Comparison of ENCODE assay signal across 8 cellular contexts in genomic region chr17:16438173-16438556, GRCh38. TPM values are rescaled to one million over a fixed set of nuclear protein-coding genes. Genes with fewer than 3 reads are reported as not detected.
DNase-seq lines count a peak whose midpoint lies in the region; ATAC-seq and TF ChIP-seq lines count a peak whose summit lies in the region.

No MANE protein-coding gene starts in this region.

- H3K4me3 Mint-ChIP-seq in activated T-helper 1 cell treated with anti-CD3 and anti-CD28 coated beads, Interleukin-12 subunit alpha, Interleukin-12 subunit beta, Interleukin-2, Interleukin-4 antibody, amounts not matched to agents 30 ng/mL and 10 ng/mL and 1 ng/mL, durations not matched to agents 14 hours and 24 hours and 36 hours, result peak overlapping the region; percentile 99

- peaks cover 60% of the 10 kb centered on the region for H3K4me1 Mint-ChIP-seq in activated T-helper 1 cell treated with anti-CD3 and anti-CD28 coated beads, Interleukin-12 subunit alpha, Interleukin-12 subunit beta, Interleukin-2, Interleukin-4 antibody, amounts not matched to agents 30 ng/mL and 10 ng/mL and 1 ng/mL, durations not matched to agents 14 hours and 24 hours and 36 hours (ENCODE audit: low read depth)

- H3K9me3 ChIP-seq in cardiac muscle cell (ENCODE audit: low read depth) (no peaks in the 10 kb centered on the region), tibial nerve (no peaks in the 10 kb centered on the region)

- 10 to 12% methylated on average over 8 of the region's 8 CpGs for WGBS in tibial nerve, 2 donors

- no peaks in the 10 kb centered on the region for H3K9me3 Mint-ChIP-seq in activated T-helper 1 cell treated with anti-CD3 and anti-CD28 coated beads, Interleukin-12 subunit alpha, Interleukin-12 subunit beta, Interleukin-2, Interleukin-4 antibody, amounts not matched to agents 30 ng/mL and 10 ng/mL and 1 ng/mL, durations not matched to agents 14 hours and 24 hours and 36 hours

- peak overlapping the region; percentile 92 for H3K27ac ChIP-seq in cardiac muscle cell
- peak overlapping the region; percentile 41 to 90 (median 82) for H3K27ac ChIP-seq in tibial nerve

- H3K4me1 ChIP-seq in cardiac muscle cell (ENCODE audit: low read depth) (peaks cover 17% of the 10 kb centered on the region), tibial nerve (peaks cover 0 to 44% (median 18%) of the 10 kb centered on the region in 4 donors)

- DNase-seq in cardiac muscle cell (ENCODE audit: low read depth in 1 of 2, low spot score in 1 of 2) (no peak), left ventricle myocardium superior (no peak), kidney epithelial cell (ENCODE audit: low read depth) (no peak), tibial nerve (ENCODE audit: low spot score in 2 of 2) (no peak), DMS53 treated with DMSO at 0.1 percent for 48 hours (lab: John Stamatoyannopoulos, UW; ENCODE audit: unreplicated experiment) (no peak)
- DNase-seq in activated T-helper 1 cell treated with anti-CD3 and anti-CD28 coated beads, Interleukin-12 subunit alpha, Interleukin-12 subunit beta, Interleukin-2, Interleukin-4 antibody, amounts not matched to agents 30 ng/mL and 10 ng/mL and 1 ng/mL, durations not matched to agents 14 hours and 24 hours and 36 hours (ENCODE audit: low spot score), result no peak
- DNase-seq in stimulated activated CD4-positive, alpha-beta T cell treated with anti-CD3 and anti-CD28 coated beads, Interleukin-2, amount 100 ng/mL, for 24 hours, result no peak

- H3K4me3 ChIP-seq in cardiac muscle cell (peak overlapping the region; percentile 30), kidney epithelial cell (ENCODE audit: low read depth, low read length) (peak overlapping the region; percentile 34), tibial nerve (peak overlapping the region; percentile 1 to 82 (median 40))

- peak overlapping the region; percentile 98 for H3K27ac Mint-ChIP-seq in activated T-helper 1 cell treated with anti-CD3 and anti-CD28 coated beads, Interleukin-12 subunit alpha, Interleukin-12 subunit beta, Interleukin-2, Interleukin-4 antibody, amounts not matched to agents 30 ng/mL and 10 ng/mL and 1 ng/mL, durations not matched to agents 14 hours and 24 hours and 36 hours

- intact Hi-C loops in left ventricle myocardium superior (cut with micrococcal nuclease), result no loop called here
- intact Hi-C loops in activated T-helper 1 cell treated with anti-CD3 and anti-CD28 coated beads, Interleukin-12 subunit alpha, Interleukin-12 subunit beta, Interleukin-2, Interleukin-4 antibody, amounts not matched to agents 30 ng/mL and 10 ng/mL and 1 ng/mL, durations not matched to agents 14 hours and 24 hours and 36 hours (cut with micrococcal nuclease), result loop anchor here (1.0 to 10.0 kb wide), 10 partner anchors 22 to 409 kb away; partner anchors contain the start of genes CENPV, NCOR1, PIGL and UBB

- peak in 1 of 2 donors; percentile 35 for TF ChIP-seq POLR2A in tibial nerve (IDR thresholded peaks at IDR 0.05)

- no peak for TF ChIP-seq EP300 in tibial nerve (IDR thresholded peaks at IDR 0.05)

- no peaks in the 10 kb centered on the region for H3K27me3 ChIP-seq in cardiac muscle cell
- no peaks in the 10 kb centered on the region for H3K27me3 ChIP-seq in kidney epithelial cell (ENCODE audit: control insufficient read depth, insufficient read depth, low read length)
- H3K27me3 ChIP-seq in tibial nerve, result no peaks in the 10 kb centered on the region

- no peak for TF ChIP-seq CTCF in cardiac muscle cell (IDR thresholded peaks at IDR 0.05; ENCODE audit: low read depth, low read length)
- no peak for TF ChIP-seq CTCF in kidney epithelial cell (IDR thresholded peaks at IDR 0.05; ENCODE audit: insufficient read depth, low read length, poor library complexity, severe bottlenecking)
- no peak for TF ChIP-seq CTCF in tibial nerve (IDR thresholded peaks at IDR 0.05)

- H3K36me3 Mint-ChIP-seq in activated T-helper 1 cell treated with anti-CD3 and anti-CD28 coated beads, Interleukin-12 subunit alpha, Interleukin-12 subunit beta, Interleukin-2, Interleukin-4 antibody, amounts not matched to agents 30 ng/mL and 10 ng/mL and 1 ng/mL, durations not matched to agents 14 hours and 24 hours and 36 hours (ENCODE audit: low read depth), result peaks cover 44% of the 10 kb centered on the region

- H3K36me3 ChIP-seq in cardiac muscle cell, result peaks cover 25% of the 10 kb centered on the region
- peaks cover 9% of the 10 kb centered on the region for H3K36me3 ChIP-seq in kidney epithelial cell (ENCODE audit: control insufficient read depth, insufficient read depth, low read length)
- peaks cover 0 to 24% (median 4%) of the 10 kb centered on the region in 3 donors for H3K36me3 ChIP-seq in tibial nerve

- no peaks in the 10 kb centered on the region for H3K27me3 Mint-ChIP-seq in activated T-helper 1 cell treated with anti-CD3 and anti-CD28 coated beads, Interleukin-12 subunit alpha, Interleukin-12 subunit beta, Interleukin-2, Interleukin-4 antibody, amounts not matched to agents 30 ng/mL and 10 ng/mL and 1 ng/mL, durations not matched to agents 14 hours and 24 hours and 36 hours (ENCODE audit: insufficient read depth)

- no peak for ATAC-seq in left ventricle myocardium superior
- ATAC-seq in HG02588 (IDR thresholded peaks at IDR 0.05; ENCODE audit: unreplicated experiment), result no peak

RNA-seq across cellular contexts. Expression of gene TRPV2, which starts 22.8 kb away (rescaled TPM):
- total RNA-seq in cardiac muscle cell (0.09 and 0.28 TPM in 2 replicates), left ventricle myocardium superior (8.1 TPM), kidney epithelial cell (2.6 and 3.8 TPM in 2 replicates), tibial nerve (10 to 100 TPM; 10.5 to 19.9 (median 16.9) TPM)
- 0.72 and 0.93 TPM in 2 replicates for polyA plus RNA-seq in cardiac muscle cell
- total RNA-seq in activated T-helper 1 cell treated with anti-CD3 and anti-CD28 coated beads, Interleukin-12 subunit alpha, Interleukin-12 subunit beta, Interleukin-2, Interleukin-4 antibody, amounts not matched to agents 30 ng/mL and 10 ng/mL and 1 ng/mL, durations not matched to agents 14 hours and 24 hours and 36 hours, result 38.2 and 42.2 TPM in 2 replicates

RNA-seq across cellular contexts. Expression of gene LRRC75A, which starts 53.8 kb away (rescaled TPM):
- total RNA-seq in cardiac muscle cell, result 23.1 and 31.3 TPM in 2 replicates
- polyA plus RNA-seq in cardiac muscle cell, result 9.0 and 9.1 TPM in 2 replicates
- 0.47 TPM for total RNA-seq in left ventricle myocardium superior
- total RNA-seq in activated T-helper 1 cell treated with anti-CD3 and anti-CD28 coated beads, Interleukin-12 subunit alpha, Interleukin-12 subunit beta, Interleukin-2, Interleukin-4 antibody, amounts not matched to agents 30 ng/mL and 10 ng/mL and 1 ng/mL, durations not matched to agents 14 hours and 24 hours and 36 hours, result 1.6 TPM in 2 replicates
- total RNA-seq in kidney epithelial cell, result 2.1 and 4.5 TPM in 2 replicates
- 10 to 100 TPM in 1 of 4 donors, 1 to 10 TPM in 3; 2.9 to 10.3 (median 5.4) TPM for total RNA-seq in tibial nerve

RNA-seq across cellular contexts. Expression of gene UBB, which starts 57.3 kb away (rescaled TPM):
- total RNA-seq in cardiac muscle cell, result 1,467 and 1,491 TPM in 2 replicates
- 1,854 and 2,609 TPM in 2 replicates for polyA plus RNA-seq in cardiac muscle cell
- total RNA-seq in left ventricle myocardium superior, result 1,672 TPM
- 1,933 and 1,974 TPM in 2 replicates for total RNA-seq in activated T-helper 1 cell treated with anti-CD3 and anti-CD28 coated beads, Interleukin-12 subunit alpha, Interleukin-12 subunit beta, Interleukin-2, Interleukin-4 antibody, amounts not matched to agents 30 ng/mL and 10 ng/mL and 1 ng/mL, durations not matched to agents 14 hours and 24 hours and 36 hours
- 820 and 911 TPM in 2 replicates for total RNA-seq in kidney epithelial cell
- total RNA-seq in tibial nerve, result 100 to 1,000 TPM; 435 to 666 (median 472) TPM
